ENCODE assay signal across 15 cellular contexts in genomic region chr22:35547993-35548761, GRCh38. TPM values are rescaled to one million over a fixed set of nuclear protein-coding genes. Genes with fewer than 3 reads are reported as not detected.
DNase-seq lines count a peak whose midpoint lies in the region; ATAC-seq and TF ChIP-seq lines count a peak whose summit lies in the region.
"Had no signal": no experiment of that assay in that cellular context is flagged by ENCODE, and none has a peak within 500 bp of the region (broad histone marks: within the 10 kb centered on the region; RNA-seq: fewer than 3 reads in every experiment).

No MANE protein-coding gene starts in this region.

- DNase-seq in GM06990 (ENCODE audit: extremely low read depth, insufficient read length), result no peak
- DNase-seq in NAMALWA (ENCODE audit: low spot score), result peak; percentile 42
- DNase-seq in chondrocyte (ENCODE audit: low spot score), result no peak
- no peak for DNase-seq in neural crest cell (ENCODE audit: low read depth, low spot score)
- DNase-seq in effector memory CD4-positive, alpha-beta T cell, result no peak
- DNase-seq in effector CD8-positive, alpha-beta T cell (lab: John Stamatoyannopoulos, UW), result no peak
- DNase-seq: activated CD4-positive, alpha-beta memory T cell treated with anti-CD3 and anti-CD28 coated beads, Interleukin-2, amount 10 ng/mL, durations not matched to agents 7 days and 5 days; activated gamma-delta T cell treated with Interleukin-2 at 50 U/mL for 16 hours; GOT3; NCI-H1092 had no signal

- no peaks in the 10 kb centered on the region for H3K9me3 ChIP-seq in effector memory CD4-positive, alpha-beta T cell (ENCODE audit: control insufficient read depth, low read length)
- H3K9me3 ChIP-seq: thoracic aorta had no signal

- no peaks in the 10 kb centered on the region; the same call in 1 of the 2 replicates for H3K27me3 ChIP-seq in GM06990 (replicated peaks; ENCODE audit: control insufficient read depth, insufficient read depth, low read length)
- peaks cover 4% of the 10 kb centered on the region for H3K27me3 ChIP-seq in effector memory CD4-positive, alpha-beta T cell (replicated peaks; ENCODE audit: control insufficient read depth, insufficient read depth, low read length, poor library complexity, severe bottlenecking)

- H3K4me3 ChIP-seq in GM06990 (replicated peaks; ENCODE audit: low read depth, low read length), result no peak overlapping the region
- H3K4me3 ChIP-seq in effector memory CD4-positive, alpha-beta T cell (ENCODE audit: insufficient read depth, low read depth, low read length, poor library complexity, severe bottlenecking), result no peak overlapping the region
- H3K4me3 ChIP-seq: thoracic aorta had no signal

- no peak for ATAC-seq in HG03097 (IDR thresholded peaks at IDR 0.05; ENCODE audit: low FRiP score, unreplicated experiment)
- ATAC-seq in activated CD4-positive, CD25-positive, alpha-beta regulatory T cell treated with anti-CD3 and anti-CD28 coated beads, Interleukin-2, amount 50 U/mL, for 24 hours, result no peak

- H3K4me1 Mint-ChIP-seq in chondrocyte (ENCODE audit: low read depth) (no peaks in the 10 kb centered on the region), neural crest cell (peaks cover 8% of the 10 kb centered on the region)

- H3K27me3 Mint-ChIP-seq in chondrocyte (ENCODE audit: low read depth) (peaks cover 13% of the 10 kb centered on the region), neural crest cell (ENCODE audit: low read depth) (peaks cover 35% of the 10 kb centered on the region)

- H3K9me3 Mint-ChIP-seq in chondrocyte (ENCODE audit: low read depth), result no peaks in the 10 kb centered on the region
- no peaks in the 10 kb centered on the region for H3K9me3 Mint-ChIP-seq in neural crest cell
- H3K9me3 Mint-ChIP-seq: activated CD4-positive, alpha-beta memory T cell treated with anti-CD3 and anti-CD28 coated beads, Interleukin-2, amount 10 ng/mL, durations not matched to agents 7 days and 5 days had no signal

- H3K36me3 ChIP-seq in GM06990 (ENCODE audit: control insufficient read depth, insufficient read depth, low read length), result no peaks in the 10 kb centered on the region
- H3K36me3 ChIP-seq in effector memory CD4-positive, alpha-beta T cell (ENCODE audit: control insufficient read depth, insufficient read depth, low read length), result no peaks in the 10 kb centered on the region

- H3K4me3 Mint-ChIP-seq in chondrocyte (ENCODE audit: unreplicated experiment), result no peak overlapping the region
- H3K4me3 Mint-ChIP-seq in neural crest cell, result no peak overlapping the region
- H3K4me3 Mint-ChIP-seq: activated CD4-positive, alpha-beta memory T cell treated with anti-CD3 and anti-CD28 coated beads, Interleukin-2, amount 10 ng/mL, durations not matched to agents 7 days and 5 days had no signal

- peak; percentile 51 for TF ChIP-seq CTCF in GM06990 (IDR thresholded peaks at IDR 0.05; ENCODE audit: insufficient read depth, low read length, poor library complexity, severe bottlenecking)
- TF ChIP-seq CTCF in chondrocyte (IDR thresholded peaks at IDR 0.05), result peak; percentile 37
- peak; percentile 17 for TF ChIP-seq CTCF in neural crest cell (conservative IDR thresholded peaks at IDR 0.05)

- no peaks in the 10 kb centered on the region for H3K36me3 Mint-ChIP-seq in chondrocyte (ENCODE audit: low read depth)
- H3K36me3 Mint-ChIP-seq in neural crest cell (ENCODE audit: low read depth), result no peaks in the 10 kb centered on the region

- no peak overlapping the region for H3K27ac ChIP-seq in effector memory CD4-positive, alpha-beta T cell (ENCODE audit: insufficient read depth, low read length, poor library complexity, severe bottlenecking)
- H3K27ac ChIP-seq: thoracic aorta had no signal

- H3K27ac Mint-ChIP-seq in chondrocyte (ENCODE audit: unreplicated experiment) (no peak overlapping the region), neural crest cell (ENCODE audit: unreplicated experiment) (no peak overlapping the region)
- H3K27ac Mint-ChIP-seq: activated CD4-positive, alpha-beta memory T cell treated with anti-CD3 and anti-CD28 coated beads, Interleukin-2, amount 10 ng/mL, durations not matched to agents 7 days and 5 days had no signal

- peaks cover 7% of the 10 kb centered on the region for H3K4me1 ChIP-seq in effector memory CD4-positive, alpha-beta T cell (ENCODE audit: control insufficient read depth, insufficient read depth, low read length, poor library complexity, severe bottlenecking)

RNA-seq across cellular contexts. Expression of gene RASD2, which starts 7.5 kb away (rescaled TPM):
- total RNA-seq in chondrocyte, result 0.27 to 0.28 TPM in 2 of 3 replicates, not detected in the other
- not detected in 2 replicates for total RNA-seq in neural crest cell
- total RNA-seq: activated CD4-positive, alpha-beta memory T cell treated with anti-CD3 and anti-CD28 coated beads, Interleukin-2, amount 10 ng/mL, durations not matched to agents 7 days and 5 days; HT1080; lung microvascular endothelial cell had no signal
